Comparison of ENCODE assay signal across 10 cellular contexts in genomic region chrX:119234931-119235555, GRCh38. TPM values are rescaled to one million over a fixed set of nuclear protein-coding genes. Genes with fewer than 3 reads are reported as not detected.
DNase-seq lines count a peak whose midpoint lies in the region; ATAC-seq, FAIRE-seq and TF ChIP-seq lines count a peak whose summit lies in the region.
"Had no signal": no experiment of that assay in that cellular context is flagged by ENCODE, and none has a peak within 500 bp of the region (broad histone marks: within the 10 kb centered on the region; RNA-seq: fewer than 3 reads in every experiment).

No MANE protein-coding gene starts in this region.

- no peak overlapping the region; a peak in 1 of 4 replicates for H3K9ac ChIP-seq in K562 (ENCODE audit: insufficient read depth in 1 of 2, low read depth in 2 of 2, low read length in 2 of 2)

- H3K4me1 Mint-ChIP-seq in activated CD8-positive, alpha-beta memory T cell treated with anti-CD3 and anti-CD28 coated beads, Interleukin-2, amount 10 ng/mL, durations not matched to agents 7 days and 5 days: peaks cover 32% of the 10 kb centered on the region

- TF ChIP-seq POLR2A in K562 (conservative IDR thresholded peaks at IDR 0.05): no peak

- FAIRE-seq in K562 (lab: Jason Lieb, UNC): no peak
- FAIRE-seq: keratinocyte had no signal

- 46% methylated on average over 4 of the region's 10 CpGs for WGBS in K562 (ENCODE audit: insufficient coverage, low coverage, missing lambda C conversion rate)

- H2AFZ ChIP-seq in K562 (ENCODE audit: low read depth, low read length): peak overlapping the region; percentile 94

- peak overlapping the region; percentile 70; the same call in 1 of the 2 replicates for H3K4me2 ChIP-seq in K562 (ENCODE audit: insufficient read depth, low read length)

- CTCF ChIA-PET in activated CD8-positive, alpha-beta memory T cell treated with anti-CD3 and anti-CD28 coated beads, Interleukin-2, amount 10 ng/mL, durations not matched to agents 7 days and 5 days (lab: Charles Lee): no interaction called here
- CTCF ChIA-PET in K562 (lab: Yijun Ruan, JAX; ENCODE audit: low intra/inter-chr PET ratio): no interaction called here

- peak overlapping the region; percentile 87 for H3K4me3 Mint-ChIP-seq in activated CD8-positive, alpha-beta memory T cell treated with anti-CD3 and anti-CD28 coated beads, Interleukin-2, amount 10 ng/mL, durations not matched to agents 7 days and 5 days

- H3K27ac Mint-ChIP-seq in activated CD8-positive, alpha-beta memory T cell treated with anti-CD3 and anti-CD28 coated beads, Interleukin-2, amount 10 ng/mL, durations not matched to agents 7 days and 5 days: no peak overlapping the region

- H3K27ac ChIP-seq in K562 (ENCODE audit: extremely low read depth, low read depth, low read length): no peak overlapping the region
- peak overlapping the region; percentile 80 to 94 for H3K27ac ChIP-seq in tibial artery

- no peaks in the 10 kb centered on the region; the same call in none of the 2 replicates for H4K20me1 ChIP-seq in K562 (replicated peaks; ENCODE audit: control insufficient read depth, insufficient read depth, low read length)

- peaks cover 12% of the 10 kb centered on the region; the same call in 1 of the 3 replicates for H3K36me3 ChIP-seq in K562 (ENCODE audit: control insufficient read depth, insufficient read depth, low read length)
- no peaks in the 10 kb centered on the region for H3K36me3 ChIP-seq in tibial artery

- no peaks in the 10 kb centered on the region for H3K9me3 Mint-ChIP-seq in activated CD8-positive, alpha-beta memory T cell treated with anti-CD3 and anti-CD28 coated beads, Interleukin-2, amount 10 ng/mL, durations not matched to agents 7 days and 5 days (ENCODE audit: low read depth)

- in situ Hi-C loops in K562 (cut with MboI): no loop called here

- TF ChIP-seq CTCF in K562 (IDR thresholded peaks at IDR 0.05 in 2 of 3, conservative IDR thresholded peaks at IDR 0.05 in 1 of 3; ENCODE audit: insufficient read depth in 2 of 3, low read depth in 1 of 3, low read length in 3 of 3): no peak
- no peak for TF ChIP-seq CTCF in tibial artery (IDR thresholded peaks at IDR 0.05)

- POLR2A ChIA-PET in K562 (lab: Yijun Ruan, JAX): no interaction called here

- H3K27me3 ChIP-seq in K562 (ENCODE audit: control insufficient read depth in 2 of 2, insufficient read depth in 2 of 2, low read length in 2 of 2): peaks cover 0 to 4% of the 10 kb centered on the region in 2 experiments; a peak in 2 of 5 replicates
- no peaks in the 10 kb centered on the region for H3K27me3 ChIP-seq in tibial artery

- BruUV-seq in K562 (replicated peaks; lab: Mats Ljungman, UMichigan): no TSS peak

- intact Hi-C loops in K562 (cut with micrococcal nuclease): no loop called here
- intact Hi-C loops in tibial artery (cut with DNase I; ENCODE audit: low total_unique reads): no loop called here

- no peak for TF ChIP-seq RAD21 in K562 (CRISPR knock-in tag; conservative IDR thresholded peaks at IDR 0.05 in 1 of 2, IDR thresholded peaks at IDR 0.05 in 1 of 2)

- H3K27me3 Mint-ChIP-seq in activated CD8-positive, alpha-beta memory T cell treated with anti-CD3 and anti-CD28 coated beads, Interleukin-2, amount 10 ng/mL, durations not matched to agents 7 days and 5 days: peaks cover 21% of the 10 kb centered on the region

- H3K4me3 ChIP-seq in K562 (no peak overlapping the region), tibial artery (peak overlapping the region in 1 of 2 donors; percentile 83)

- H3K4me1 ChIP-seq in K562 (replicated peaks in 1 of 2; ENCODE audit: control insufficient read depth in 2 of 2, insufficient read depth in 2 of 2, low read length in 2 of 2) (peaks cover 9 to 10% of the 10 kb centered on the region in 2 experiments), tibial artery (peaks cover 0 to 27% (median 0%) of the 10 kb centered on the region in 4 donors)

- peaks cover 3% of the 10 kb centered on the region for H3K9me1 ChIP-seq in K562 (ENCODE audit: control insufficient read depth, insufficient read depth, low read length)

- peaks cover 39% of the 10 kb centered on the region for H3K79me2 ChIP-seq in K562 (ENCODE audit: control insufficient read depth, insufficient read depth, low read length)

- H3K36me3 Mint-ChIP-seq in activated CD8-positive, alpha-beta memory T cell treated with anti-CD3 and anti-CD28 coated beads, Interleukin-2, amount 10 ng/mL, durations not matched to agents 7 days and 5 days: peaks cover 6% of the 10 kb centered on the region

- no peak for ATAC-seq in activated CD8-positive, alpha-beta memory T cell treated with anti-CD3 and anti-CD28 coated beads, Interleukin-2, amount 10 ng/mL, durations not matched to agents 7 days and 5 days
- ATAC-seq in K562: no peak
- no peak for ATAC-seq in GM19324 (IDR thresholded peaks at IDR 0.05; ENCODE audit: low FRiP score, unreplicated experiment)

- no peaks in the 10 kb centered on the region for H3K9me3 ChIP-seq in K562 (replicated peaks; ENCODE audit: control insufficient read depth, insufficient read depth, low read depth, low read length)
- H3K9me3 ChIP-seq in tibial artery: no peaks in the 10 kb centered on the region

- no peak for DNase-seq in activated CD8-positive, alpha-beta memory T cell treated with anti-CD3 and anti-CD28 coated beads, Interleukin-2, amount 10 ng/mL, durations not matched to agents 7 days and 5 days
- DNase-seq in activated CD8-positive, alpha-beta memory T cell treated with anti-CD3 and anti-CD28 coated beads, Interleukin-2, amount 50 U/mL, for 4 hours: no peak
- DNase-seq in K562 (ENCODE audit: extremely low read depth in 1 of 4, low spot score in 3 of 4) (no peak), left kidney (ENCODE audit: low read depth, low spot score) (peak; percentile 27), tibial artery (no peak), DMS153 treated with DMSO at 0.1 percent for 48 hours (lab: John Stamatoyannopoulos, UW; ENCODE audit: unreplicated experiment) (no peak), iPS-NIHi11 (ENCODE audit: low spot score) (no peak)
- DNase-seq: activated naive CD4-positive, alpha-beta T cell had no signal

- no peak for TF ChIP-seq EP300 in K562 (IDR thresholded peaks at IDR 0.05; ENCODE audit: low read length)

TF ChIP-seq in K562, 482 proteins besides CTCF, POLR2A, EP300 and RAD21:
- TF ChIP-seq SIRT6 (IDR thresholded peaks at IDR 0.05; ENCODE audit: low read depth, low read length): no peak
- TF ChIP-seq TBL1XR1 (IDR thresholded peaks at IDR 0.05; ENCODE audit: low read length in 2 of 2): no peak
- TF ChIP-seq CEBPG (CRISPR knock-in tag; IDR thresholded peaks at IDR 0.05): no peak
- no peak for TF ChIP-seq CEBPG (tag; conservative IDR thresholded peaks at IDR 0.05 in 1 of 2, IDR thresholded peaks at IDR 0.05 in 1 of 2)
- TF ChIP-seq ZSCAN32 (CRISPR knock-in tag; IDR thresholded peaks at IDR 0.05): no peak
- TF ChIP-seq GABPB1 (CRISPR knock-in tag; IDR thresholded peaks at IDR 0.05): no peak
- no peak for TF ChIP-seq ZFP36 (IDR thresholded peaks at IDR 0.05; ENCODE audit: low read depth, low read length, partially characterized antibody)
- TF ChIP-seq, protein P1, sequence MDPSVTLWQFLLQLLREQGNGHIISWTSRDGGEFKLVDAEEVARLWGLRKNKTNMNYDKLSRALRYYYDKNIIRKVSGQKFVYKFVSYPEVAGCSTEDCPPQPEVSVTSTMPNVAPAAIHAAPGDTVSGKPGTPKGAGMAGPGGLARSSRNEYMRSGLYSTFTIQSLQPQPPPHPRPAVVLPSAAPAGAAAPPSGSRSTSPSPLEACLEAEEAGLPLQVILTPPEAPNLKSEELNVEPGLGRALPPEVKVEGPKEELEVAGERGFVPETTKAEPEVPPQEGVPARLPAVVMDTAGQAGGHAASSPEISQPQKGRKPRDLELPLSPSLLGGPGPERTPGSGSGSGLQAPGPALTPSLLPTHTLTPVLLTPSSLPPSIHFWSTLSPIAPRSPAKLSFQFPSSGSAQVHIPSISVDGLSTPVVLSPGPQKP (CRISPR knock-in tag; IDR thresholded peaks at IDR 0.05): no peak
- no peak for TF ChIP-seq NCOA6 (IDR thresholded peaks at IDR 0.05)
- TF ChIP-seq ZKSCAN8 (CRISPR knock-in tag; IDR thresholded peaks at IDR 0.05): no peak
- no peak for TF ChIP-seq ZNF395 (CRISPR knock-in tag; IDR thresholded peaks at IDR 0.05)
- no peak for TF ChIP-seq ZNF274 (IDR thresholded peaks at IDR 0.05; ENCODE audit: borderline replicate concordance, low read depth, low read length)
- no peak for TF ChIP-seq ZNF695 (CRISPR knock-in tag; IDR thresholded peaks at IDR 0.05)

RNA-seq across cellular contexts. Expression of gene PGRMC1, which starts 1.0 kb away (rescaled TPM):
- total RNA-seq in activated CD8-positive, alpha-beta memory T cell treated with anti-CD3 and anti-CD28 coated beads, Interleukin-2, amount 10 ng/mL, durations not matched to agents 7 days and 5 days: 10 to 100 TPM; 26.3 to 32.5 TPM
- 26.5 and 59.4 TPM in 2 replicates for total RNA-seq in K562 (2011; cell fraction: chromatin; rRNA removed; ENCODE audit: low replicate concordance)
- 70.8 and 71.2 TPM in 2 replicates for total RNA-seq in K562 (2011; cell fraction: nucleolus; rRNA removed)
- total RNA-seq in K562 (2011; cell fraction: nucleoplasm; rRNA removed): 79.0 and 102 TPM in 2 replicates
- total RNA-seq in K562 (2014; rRNA removed) (115 and 120 TPM in 2 replicates), K562 (2014; rRNA removed; fragmentation: Illumina TruSeq; extraction: Trizol) (102 and 111 TPM in 2 replicates), K562 (2015; rRNA removed; fragmentation: Illumina TruSeq; extraction: Trizol) (82.3 and 85.7 TPM in 2 replicates), K562 (2021) (85.9 and 90.4 TPM in 2 replicates)
- polyA plus RNA-seq in K562 (2011; rRNA removed) (75.1 and 95.7 TPM in 2 replicates), K562 (2014; fragmentation: Illumina TruSeq; extraction: Trizol) (87.1 and 90.3 TPM in 2 replicates), K562 (2014; fragmentation: Nextera tagmentation; extraction: Ambion mirVana) (10 to 100 TPM; 27.4 to 39.4 TPM), K562 (2014; rRNA removed) (96.8 and 98.6 TPM in 2 replicates)
- 41.6 and 82.8 TPM in 2 replicates for polyA plus RNA-seq in K562 (2011; cell fraction: cytosol; rRNA removed)
- polyA plus RNA-seq in K562 (2011; cell fraction: nucleus; rRNA removed): 16.7 and 20.6 TPM in 2 replicates
- polyA plus RNA-seq in K562 (2012): 89.3 and 101 TPM in 2 replicates
- polyA minus RNA-seq in K562 (2011; rRNA and poly(A)+ RNA removed): 56.1 and 66.0 TPM in 2 replicates
- polyA minus RNA-seq in K562 (2011; cell fraction: cytosol; rRNA and poly(A)+ RNA removed): 42.5 and 46.9 TPM in 2 replicates
- polyA minus RNA-seq in K562 (2011; cell fraction: nucleus; rRNA and poly(A)+ RNA removed): 8.5 and 10.9 TPM in 2 replicates
